ENCODE assay signal across 7 cellular contexts in genomic region chr18:9293948-9294347, GRCh38.
"Had no signal": no experiment of that assay in that cellular context is flagged by ENCODE, and none has a peak within 500 bp of the region (broad histone marks: within the 10 kb centered on the region; RNA-seq: fewer than 3 reads in every experiment).

No MANE protein-coding gene starts in this region.

- H3K9ac ChIP-seq: KMS-11 had no signal

- H3K27ac ChIP-seq: HL-60, KMS-11 had no signal

- H3K4me2 ChIP-seq: KMS-11 had no signal

- FAIRE-seq: HepG2, HTR-8/SVneo had no signal

- DNase-seq: IMR-90, KBM-7, KG1 had no signal

- ATAC-seq: HepG2 had no signal
